ENCODE assay signal across 1 cellular context in the genomic region with DNA sequence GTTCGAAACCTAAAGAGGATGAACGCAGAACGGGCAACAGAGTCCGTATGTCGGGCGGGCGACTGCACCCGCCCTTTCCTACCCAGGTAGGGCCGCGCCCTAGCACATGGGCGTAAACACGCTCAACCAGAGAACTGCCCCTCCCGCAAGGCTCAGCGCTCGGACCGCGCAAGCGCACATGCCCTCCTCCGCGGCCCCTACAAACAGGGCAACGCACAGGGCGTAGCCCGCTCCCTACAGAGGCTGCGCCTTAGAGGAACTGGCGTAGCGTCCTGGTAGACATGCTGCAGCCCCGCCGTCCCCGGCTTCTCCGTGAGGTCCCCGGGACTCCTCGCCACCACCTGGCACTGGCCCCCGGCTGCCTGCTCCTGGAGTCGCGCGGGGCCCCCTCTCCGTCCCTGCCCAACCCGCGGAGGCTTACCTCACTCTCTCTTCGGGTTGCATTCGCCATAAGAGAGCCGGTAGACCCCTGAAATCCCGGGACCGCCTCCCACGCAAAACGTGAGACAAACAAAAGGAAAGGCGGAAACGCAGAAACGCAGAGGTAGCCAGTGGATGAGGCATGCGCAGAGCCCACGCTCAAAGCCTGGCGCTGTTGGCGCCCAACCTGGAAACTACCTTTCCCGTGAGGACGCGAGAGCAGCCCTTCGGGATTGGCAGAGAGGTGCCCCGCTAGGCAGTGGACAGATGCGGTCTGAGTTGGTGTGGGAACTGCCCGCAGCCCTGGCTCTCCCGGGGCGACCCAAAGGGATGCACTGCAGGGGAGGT.
TF ChIP-seq lines count a peak whose summit lies in the region.

A gene (minus strand): TSS at position 518 of the 768 bp plus-strand sequence. CDS start 1,642 bp downstream, outside the sequence.

TF ChIP-seq in HepG2, 621 proteins besides CTCF, POLR2A, EP300 and RAD21 (continued from another document and continues in another):
- TF ChIP-seq, protein P1, sequence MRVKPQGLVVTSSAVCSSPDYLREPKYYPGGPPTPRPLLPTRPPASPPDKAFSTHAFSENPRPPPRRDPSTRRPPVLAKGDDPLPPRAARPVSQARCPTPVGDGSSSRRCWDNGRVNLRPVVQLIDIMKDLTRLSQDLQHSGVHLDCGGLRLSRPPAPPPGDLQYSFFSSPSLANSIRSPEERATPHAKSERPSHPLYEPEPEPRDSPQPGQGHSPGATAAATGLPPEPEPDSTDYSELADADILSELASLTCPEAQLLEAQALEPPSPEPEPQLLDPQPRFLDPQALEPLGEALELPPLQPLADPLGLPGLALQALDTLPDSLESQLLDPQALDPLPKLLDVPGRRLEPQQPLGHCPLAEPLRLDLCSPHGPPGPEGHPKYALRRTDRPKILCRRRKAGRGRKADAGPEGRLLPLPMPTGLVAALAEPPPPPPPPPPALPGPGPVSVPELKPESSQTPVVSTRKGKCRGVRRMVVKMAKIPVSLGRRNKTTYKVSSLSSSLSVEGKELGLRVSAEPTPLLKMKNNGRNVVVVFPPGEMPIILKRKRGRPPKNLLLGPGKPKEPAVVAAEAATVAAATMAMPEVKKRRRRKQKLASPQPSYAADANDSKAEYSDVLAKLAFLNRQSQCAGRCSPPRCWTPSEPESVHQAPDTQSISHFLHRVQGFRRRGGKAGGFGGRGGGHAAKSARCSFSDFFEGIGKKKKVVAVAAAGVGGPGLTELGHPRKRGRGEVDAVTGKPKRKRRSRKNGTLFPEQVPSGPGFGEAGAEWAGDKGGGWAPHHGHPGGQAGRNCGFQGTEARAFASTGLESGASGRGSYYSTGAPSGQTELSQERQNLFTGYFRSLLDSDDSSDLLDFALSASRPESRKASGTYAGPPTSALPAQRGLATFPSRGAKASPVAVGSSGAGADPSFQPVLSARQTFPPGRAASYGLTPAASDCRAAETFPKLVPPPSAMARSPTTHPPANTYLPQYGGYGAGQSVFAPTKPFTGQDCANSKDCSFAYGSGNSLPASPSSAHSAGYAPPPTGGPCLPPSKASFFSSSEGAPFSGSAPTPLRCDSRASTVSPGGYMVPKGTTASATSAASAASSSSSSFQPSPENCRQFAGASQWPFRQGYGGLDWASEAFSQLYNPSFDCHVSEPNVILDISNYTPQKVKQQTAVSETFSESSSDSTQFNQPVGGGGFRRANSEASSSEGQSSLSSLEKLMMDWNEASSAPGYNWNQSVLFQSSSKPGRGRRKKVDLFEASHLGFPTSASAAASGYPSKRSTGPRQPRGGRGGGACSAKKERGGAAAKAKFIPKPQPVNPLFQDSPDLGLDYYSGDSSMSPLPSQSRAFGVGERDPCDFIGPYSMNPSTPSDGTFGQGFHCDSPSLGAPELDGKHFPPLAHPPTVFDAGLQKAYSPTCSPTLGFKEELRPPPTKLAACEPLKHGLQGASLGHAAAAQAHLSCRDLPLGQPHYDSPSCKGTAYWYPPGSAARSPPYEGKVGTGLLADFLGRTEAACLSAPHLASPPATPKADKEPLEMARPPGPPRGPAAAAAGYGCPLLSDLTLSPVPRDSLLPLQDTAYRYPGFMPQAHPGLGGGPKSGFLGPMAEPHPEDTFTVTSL (CRISPR knock-in tag; IDR thresholded peaks at IDR 0.05; ENCODE audit: borderline replicate concordance), result peak; percentile 68
- TF ChIP-seq ZNF556 (CRISPR knock-in tag; IDR thresholded peaks at IDR 0.05; ENCODE audit: borderline replicate concordance) (peak; percentile 92; the same call in 1 of the 2 replicates), SMAD1 (CRISPR knock-in tag; IDR thresholded peaks at IDR 0.05; ENCODE audit: borderline replicate concordance, low read depth) (peak; percentile 28; the same call in 1 of the 2 replicates), ZNF766 (CRISPR knock-in tag; IDR thresholded peaks at IDR 0.05; ENCODE audit: borderline replicate concordance) (peak; percentile 91; the same call in 1 of the 2 replicates), TARDBP (CRISPR knock-in tag; IDR thresholded peaks at IDR 0.05) (peak; percentile 65; the same call in 1 of the 2 replicates), RARA (CRISPR knock-in tag; IDR thresholded peaks at IDR 0.05) (0 out of 2 replicates have a peak, but pooled peaks have one; percentile 29), ZZZ3 (CRISPR knock-in tag; IDR thresholded peaks at IDR 0.05; ENCODE audit: borderline replicate concordance) (no peak), MEIS2 (CRISPR knock-in tag; IDR thresholded peaks at IDR 0.05) (peak; percentile 54; the same call in 1 of the 2 replicates), ZNF430 (CRISPR knock-in tag; IDR thresholded peaks at IDR 0.05) (peak; percentile 53; the same call in 1 of the 2 replicates), ZNF136 (CRISPR knock-in tag; IDR thresholded peaks at IDR 0.05; ENCODE audit: low read depth) (no peak), ZNF567 (CRISPR knock-in tag; IDR thresholded peaks at IDR 0.05; ENCODE audit: borderline replicate concordance) (peak; percentile 73; the same call in 1 of the 2 replicates), ZSCAN25 (CRISPR knock-in tag; IDR thresholded peaks at IDR 0.05) (no peak), STAT5B (CRISPR knock-in tag; IDR thresholded peaks at IDR 0.05) (no peak), ZMYM3 (CRISPR knock-in tag; IDR thresholded peaks at IDR 0.05) (peak; percentile 48; the same call in 1 of the 2 replicates), MED13 (CRISPR knock-in tag; IDR thresholded peaks at IDR 0.05) (no peak)
- TF ChIP-seq, protein P2, sequence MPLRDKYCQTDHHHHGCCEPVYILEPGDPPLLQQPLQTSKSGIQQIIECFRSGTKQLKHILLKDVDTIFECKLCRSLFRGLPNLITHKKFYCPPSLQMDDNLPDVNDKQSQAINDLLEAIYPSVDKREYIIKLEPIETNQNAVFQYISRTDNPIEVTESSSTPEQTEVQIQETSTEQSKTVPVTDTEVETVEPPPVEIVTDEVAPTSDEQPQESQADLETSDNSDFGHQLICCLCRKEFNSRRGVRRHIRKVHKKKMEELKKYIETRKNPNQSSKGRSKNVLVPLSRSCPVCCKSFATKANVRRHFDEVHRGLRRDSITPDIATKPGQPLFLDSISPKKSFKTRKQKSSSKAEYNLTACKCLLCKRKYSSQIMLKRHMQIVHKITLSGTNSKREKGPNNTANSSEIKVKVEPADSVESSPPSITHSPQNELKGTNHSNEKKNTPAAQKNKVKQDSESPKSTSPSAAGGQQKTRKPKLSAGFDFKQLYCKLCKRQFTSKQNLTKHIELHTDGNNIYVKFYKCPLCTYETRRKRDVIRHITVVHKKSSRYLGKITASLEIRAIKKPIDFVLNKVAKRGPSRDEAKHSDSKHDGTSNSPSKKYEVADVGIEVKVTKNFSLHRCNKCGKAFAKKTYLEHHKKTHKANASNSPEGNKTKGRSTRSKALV (CRISPR knock-in tag; IDR thresholded peaks at IDR 0.05), result peak; percentile 26; the same call in 1 of the 2 replicates
- TF ChIP-seq, protein P3, sequence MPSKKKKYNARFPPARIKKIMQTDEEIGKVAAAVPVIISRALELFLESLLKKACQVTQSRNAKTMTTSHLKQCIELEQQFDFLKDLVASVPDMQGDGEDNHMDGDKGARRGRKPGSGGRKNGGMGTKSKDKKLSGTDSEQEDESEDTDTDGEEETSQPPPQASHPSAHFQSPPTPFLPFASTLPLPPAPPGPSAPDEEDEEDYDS (CRISPR knock-in tag; IDR thresholded peaks at IDR 0.05), result peak; percentile 67
- TF ChIP-seq, protein P4, sequence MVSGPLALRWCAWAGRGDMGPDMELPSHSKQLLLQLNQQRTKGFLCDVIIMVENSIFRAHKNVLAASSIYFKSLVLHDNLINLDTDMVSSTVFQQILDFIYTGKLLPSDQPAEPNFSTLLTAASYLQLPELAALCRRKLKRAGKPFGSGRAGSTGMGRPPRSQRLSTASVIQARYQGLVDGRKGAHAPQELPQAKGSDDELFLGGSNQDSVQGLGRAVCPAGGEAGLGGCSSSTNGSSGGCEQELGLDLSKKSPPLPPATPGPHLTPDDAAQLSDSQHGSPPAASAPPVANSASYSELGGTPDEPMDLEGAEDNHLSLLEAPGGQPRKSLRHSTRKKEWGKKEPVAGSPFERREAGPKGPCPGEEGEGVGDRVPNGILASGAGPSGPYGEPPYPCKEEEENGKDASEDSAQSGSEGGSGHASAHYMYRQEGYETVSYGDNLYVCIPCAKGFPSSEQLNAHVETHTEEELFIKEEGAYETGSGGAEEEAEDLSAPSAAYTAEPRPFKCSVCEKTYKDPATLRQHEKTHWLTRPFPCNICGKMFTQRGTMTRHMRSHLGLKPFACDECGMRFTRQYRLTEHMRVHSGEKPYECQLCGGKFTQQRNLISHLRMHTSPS (CRISPR knock-in tag; IDR thresholded peaks at IDR 0.05; ENCODE audit: low read depth), result peak; percentile 81
- TF ChIP-seq, protein P5, sequence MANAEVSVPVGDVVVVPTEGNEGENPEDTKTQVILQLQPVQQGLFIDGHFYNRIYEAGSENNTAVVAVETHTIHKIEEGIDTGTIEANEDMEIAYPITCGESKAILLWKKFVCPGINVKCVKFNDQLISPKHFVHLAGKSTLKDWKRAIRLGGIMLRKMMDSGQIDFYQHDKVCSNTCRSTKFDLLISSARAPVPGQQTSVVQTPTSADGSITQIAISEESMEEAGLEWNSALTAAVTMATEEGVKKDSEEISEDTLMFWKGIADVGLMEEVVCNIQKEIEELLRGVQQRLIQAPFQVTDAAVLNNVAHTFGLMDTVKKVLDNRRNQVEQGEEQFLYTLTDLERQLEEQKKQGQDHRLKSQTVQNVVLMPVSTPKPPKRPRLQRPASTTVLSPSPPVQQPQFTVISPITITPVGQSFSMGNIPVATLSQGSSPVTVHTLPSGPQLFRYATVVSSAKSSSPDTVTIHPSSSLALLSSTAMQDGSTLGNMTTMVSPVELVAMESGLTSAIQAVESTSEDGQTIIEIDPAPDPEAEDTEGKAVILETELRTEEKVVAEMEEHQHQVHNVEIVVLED (CRISPR knock-in tag; IDR thresholded peaks at IDR 0.05; ENCODE audit: borderline replicate concordance), result peak; percentile 94
- TF ChIP-seq, protein P6, sequence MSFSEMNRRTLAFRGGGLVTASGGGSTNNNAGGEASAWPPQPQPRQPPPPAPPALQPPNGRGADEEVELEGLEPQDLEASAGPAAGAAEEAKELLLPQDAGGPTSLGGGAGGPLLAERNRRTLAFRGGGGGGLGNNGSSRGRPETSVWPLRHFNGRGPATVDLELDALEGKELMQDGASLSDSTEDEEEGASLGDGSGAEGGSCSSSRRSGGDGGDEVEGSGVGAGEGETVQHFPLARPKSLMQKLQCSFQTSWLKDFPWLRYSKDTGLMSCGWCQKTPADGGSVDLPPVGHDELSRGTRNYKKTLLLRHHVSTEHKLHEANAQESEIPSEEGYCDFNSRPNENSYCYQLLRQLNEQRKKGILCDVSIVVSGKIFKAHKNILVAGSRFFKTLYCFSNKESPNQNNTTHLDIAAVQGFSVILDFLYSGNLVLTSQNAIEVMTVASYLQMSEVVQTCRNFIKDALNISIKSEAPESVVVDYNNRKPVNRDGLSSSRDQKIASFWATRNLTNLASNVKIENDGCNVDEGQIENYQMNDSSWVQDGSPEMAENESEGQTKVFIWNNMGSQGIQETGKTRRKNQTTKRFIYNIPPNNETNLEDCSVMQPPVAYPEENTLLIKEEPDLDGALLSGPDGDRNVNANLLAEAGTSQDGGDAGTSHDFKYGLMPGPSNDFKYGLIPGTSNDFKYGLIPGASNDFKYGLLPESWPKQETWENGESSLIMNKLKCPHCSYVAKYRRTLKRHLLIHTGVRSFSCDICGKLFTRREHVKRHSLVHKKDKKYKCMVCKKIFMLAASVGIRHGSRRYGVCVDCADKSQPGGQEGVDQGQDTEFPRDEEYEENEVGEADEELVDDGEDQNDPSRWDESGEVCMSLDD (CRISPR knock-in tag; IDR thresholded peaks at IDR 0.05; ENCODE audit: borderline replicate concordance), result no peak; the same call in 1 of the 2 replicates
- TF ChIP-seq, protein P7, sequence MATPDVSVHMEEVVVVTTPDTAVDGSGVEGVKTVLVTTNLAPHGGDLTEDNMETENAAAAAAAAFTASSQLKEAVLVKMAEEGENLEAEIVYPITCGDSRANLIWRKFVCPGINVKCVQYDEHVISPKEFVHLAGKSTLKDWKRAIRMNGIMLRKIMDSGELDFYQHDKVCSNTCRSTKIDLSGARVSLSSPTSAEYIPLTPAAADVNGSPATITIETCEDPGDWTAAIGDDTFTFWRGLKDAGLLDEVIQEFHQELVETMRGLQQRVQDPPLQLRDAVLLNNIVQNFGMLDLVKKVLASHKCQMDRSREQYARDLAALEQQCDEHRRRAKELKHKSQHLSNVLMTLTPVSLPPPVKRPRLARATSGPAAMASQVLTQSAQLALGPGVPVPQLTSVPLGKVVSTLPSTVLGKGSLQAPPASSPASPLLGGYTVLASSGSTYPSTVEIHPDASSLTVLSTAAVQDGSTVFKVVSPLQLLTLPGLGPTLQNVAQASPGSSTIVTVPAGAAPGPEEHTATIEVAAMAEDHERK (CRISPR knock-in tag; IDR thresholded peaks at IDR 0.05; ENCODE audit: low read depth), result peak; percentile 62; the same call in 1 of the 2 replicates
- TF ChIP-seq, protein P8, sequence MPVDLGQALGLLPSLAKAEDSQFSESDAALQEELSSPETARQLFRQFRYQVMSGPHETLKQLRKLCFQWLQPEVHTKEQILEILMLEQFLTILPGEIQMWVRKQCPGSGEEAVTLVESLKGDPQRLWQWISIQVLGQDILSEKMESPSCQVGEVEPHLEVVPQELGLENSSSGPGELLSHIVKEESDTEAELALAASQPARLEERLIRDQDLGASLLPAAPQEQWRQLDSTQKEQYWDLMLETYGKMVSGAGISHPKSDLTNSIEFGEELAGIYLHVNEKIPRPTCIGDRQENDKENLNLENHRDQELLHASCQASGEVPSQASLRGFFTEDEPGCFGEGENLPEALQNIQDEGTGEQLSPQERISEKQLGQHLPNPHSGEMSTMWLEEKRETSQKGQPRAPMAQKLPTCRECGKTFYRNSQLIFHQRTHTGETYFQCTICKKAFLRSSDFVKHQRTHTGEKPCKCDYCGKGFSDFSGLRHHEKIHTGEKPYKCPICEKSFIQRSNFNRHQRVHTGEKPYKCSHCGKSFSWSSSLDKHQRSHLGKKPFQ (CRISPR knock-in tag; IDR thresholded peaks at IDR 0.05; ENCODE audit: insufficient replicate concordance), result peak; percentile 86
- TF ChIP-seq, protein P9, sequence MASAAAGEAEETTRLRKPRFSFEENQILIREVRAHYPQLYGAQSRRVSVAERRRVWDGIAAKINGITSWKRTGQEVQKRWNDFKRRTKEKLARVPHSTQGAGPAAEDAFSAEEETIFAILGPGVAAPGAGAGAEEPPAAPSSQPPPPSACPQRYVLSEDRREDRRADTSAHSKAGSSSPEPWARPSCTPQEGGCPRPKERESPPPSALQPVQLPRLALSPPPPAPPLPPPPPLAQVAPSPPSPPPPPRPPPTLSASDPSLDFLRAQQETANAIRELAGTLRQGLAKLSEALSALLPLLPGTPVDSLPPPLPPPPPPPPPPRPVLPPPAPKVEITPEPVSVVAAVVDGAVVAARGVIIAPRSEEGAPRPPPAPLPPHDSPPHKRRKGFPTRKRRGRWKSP (CRISPR knock-in tag; IDR thresholded peaks at IDR 0.05), result peak; percentile 96
